23 cellular contexts compared by ENCODE assay signal in genomic region chr11:132883241-132883640, GRCh38.
DNase-seq lines count a peak whose midpoint lies in the region; ATAC-seq and TF ChIP-seq lines count a peak whose summit lies in the region.
"Had no signal": no experiment of that assay in that cellular context is flagged by ENCODE, and none has a peak within 500 bp of the region (broad histone marks: within the 10 kb centered on the region; RNA-seq: fewer than 3 reads in every experiment).

No MANE protein-coding gene starts in this region.

- CTCF ChIA-PET in activated CD4-positive, alpha-beta memory T cell treated with anti-CD3 and anti-CD28 coated beads for 36 hours (lab: Charles Lee), result interaction anchor here (0.6 kb wide), 1 partner anchor 58 kb away, joined by 3 read pairs; no protein-coding TSS in a partner anchor

- H3K4me1 ChIP-seq in heart left ventricle, result peaks cover 0 to 3% (median 0%) of the 10 kb centered on the region in 12 donors
- H3K4me1 ChIP-seq: BE2C had no signal

- DNase-seq in NCI-H526 treated with DMSO at 0.1 percent for 48 hours (lab: John Stamatoyannopoulos, UW) (peak; percentile 34), NCI-H748 treated with DMSO at 0.1 percent for 48 hours (lab: John Stamatoyannopoulos, UW) (peak; percentile 36), heart left ventricle (no peak)
- no peak for DNase-seq in activated CD4-positive, alpha-beta memory T cell treated with anti-CD3 and anti-CD28 coated beads for 36 hours
- DNase-seq: 8988T; ACHN; BE2C; C1 segment of cervical spinal cord; CD4-positive, alpha-beta memory T cell; CD4-positive, CD25-positive, alpha-beta regulatory T cell; CD8-positive, alpha-beta memory T cell; COR-L47; DMS 273 treated with DMSO at 0.1 percent for 48 hours; DMS153; DMS53; DMS79; DND-41; EL; GDM1 had no signal

- 91 to 97% (median 94%) methylated on average over 3 of the region's 3 CpGs for WGBS in heart left ventricle, 4 donors

- H3K27ac ChIP-seq in heart left ventricle, result no peak overlapping the region
- H3K27ac ChIP-seq: BLaER1 had no signal

- no peak for TF ChIP-seq POLR2A in heart left ventricle (IDR thresholded peaks at IDR 0.05)

- H3K27me3 ChIP-seq in heart left ventricle, result no peaks in the 10 kb centered on the region
- H3K27me3 ChIP-seq: BE2C, BLaER1 had no signal

- H3K36me3 ChIP-seq in heart left ventricle, result no peaks in the 10 kb centered on the region
- H3K36me3 ChIP-seq: BE2C, BLaER1 had no signal

- H3K4me1 Mint-ChIP-seq in activated CD4-positive, alpha-beta memory T cell treated with anti-CD3 and anti-CD28 coated beads for 36 hours (ENCODE audit: low read depth), result no peaks in the 10 kb centered on the region
- H3K4me1 Mint-ChIP-seq: CD14-positive monocyte; CD4-positive, alpha-beta memory T cell; CD4-positive, CD25-positive, alpha-beta regulatory T cell; CD8-positive, alpha-beta memory T cell had no signal

- no peak for TF ChIP-seq CTCF in heart left ventricle (IDR thresholded peaks at IDR 0.05)

- H3K36me3 Mint-ChIP-seq in activated CD4-positive, alpha-beta memory T cell treated with anti-CD3 and anti-CD28 coated beads for 36 hours, result no peaks in the 10 kb centered on the region
- H3K36me3 Mint-ChIP-seq: CD14-positive monocyte; CD4-positive, alpha-beta memory T cell; CD4-positive, CD25-positive, alpha-beta regulatory T cell; CD8-positive, alpha-beta memory T cell had no signal

- POLR2A ChIA-PET in activated CD4-positive, alpha-beta memory T cell treated with anti-CD3 and anti-CD28 coated beads for 36 hours (lab: Charles Lee), result no interaction called here

- H3K9me3 Mint-ChIP-seq in activated CD4-positive, alpha-beta memory T cell treated with anti-CD3 and anti-CD28 coated beads for 36 hours, result no peaks in the 10 kb centered on the region

- ATAC-seq in HG03025 (IDR thresholded peaks at IDR 0.05; ENCODE audit: low FRiP score, unreplicated experiment), result no peak
- ATAC-seq in heart left ventricle, result no peak
- ATAC-seq: GM12878 had no signal

- no peak overlapping the region for H3K27ac Mint-ChIP-seq in activated CD4-positive, alpha-beta memory T cell treated with anti-CD3 and anti-CD28 coated beads for 36 hours
- H3K27ac Mint-ChIP-seq: CD14-positive monocyte; CD4-positive, alpha-beta memory T cell; CD4-positive, CD25-positive, alpha-beta regulatory T cell; CD8-positive, alpha-beta memory T cell had no signal

- H3K4me3 Mint-ChIP-seq in activated CD4-positive, alpha-beta memory T cell treated with anti-CD3 and anti-CD28 coated beads for 36 hours, result no peak overlapping the region
- H3K4me3 Mint-ChIP-seq: CD14-positive monocyte; CD4-positive, alpha-beta memory T cell; CD4-positive, CD25-positive, alpha-beta regulatory T cell; CD8-positive, alpha-beta memory T cell had no signal

- H3K4me3 ChIP-seq in heart left ventricle, result no peak overlapping the region
- H3K4me3 ChIP-seq: BLaER1, GM12878 had no signal

- no peaks in the 10 kb centered on the region for H3K9me3 ChIP-seq in heart left ventricle
- H3K9me3 ChIP-seq: BE2C, BLaER1 had no signal

- intact Hi-C loops in activated CD4-positive, alpha-beta memory T cell treated with anti-CD3 and anti-CD28 coated beads for 36 hours (cut with micrococcal nuclease), result no loop called here
- intact Hi-C loops in heart left ventricle (cut with DNase I), result no loop called here

- H3K27me3 Mint-ChIP-seq in activated CD4-positive, alpha-beta memory T cell treated with anti-CD3 and anti-CD28 coated beads for 36 hours, result no peaks in the 10 kb centered on the region
- H3K27me3 Mint-ChIP-seq: CD4-positive, CD25-positive, alpha-beta regulatory T cell had no signal

Comparison
In these comparisons a context has a peak if more than half of its experiments do, and no peak if none do; other contexts are left out.
1. DNase-seq: peak in NCI-H526 treated with DMSO at 0.1 percent for 48 hours (single experiment) and NCI-H748 treated with DMSO at 0.1 percent for 48 hours (single experiment); none in activated CD4-positive, alpha-beta memory T cell treated with anti-CD3 and anti-CD28 coated beads for 36 hours (single experiment) and heart left ventricle (0 of 5).